ENCODE assay signal across 1 cellular context in genomic region chr19:3185482-3186376, GRCh38.
TF ChIP-seq lines count a peak whose summit lies in the region.

NCLN (plus strand) TSS chr19:3185930; CDS start chr19:3186031, 101 bp downstream.

TF ChIP-seq in HepG2, 621 proteins besides CTCF, POLR2A, EP300 and RAD21 (continued from another document and continues in another):
- TF ChIP-seq ZBTB49 (CRISPR knock-in tag; IDR thresholded peaks at IDR 0.05; ENCODE audit: borderline replicate concordance) (no peak), ZSCAN22 (CRISPR knock-in tag; IDR thresholded peaks at IDR 0.05) (no peak), AKNA (CRISPR knock-in tag; IDR thresholded peaks at IDR 0.05; ENCODE audit: borderline replicate concordance) (no peak), ZBTB20 (CRISPR knock-in tag; IDR thresholded peaks at IDR 0.05; ENCODE audit: borderline replicate concordance, low read depth) (no peak), ZNF382 (CRISPR knock-in tag; IDR thresholded peaks at IDR 0.05; ENCODE audit: borderline replicate concordance) (no peak), ZNF136 (CRISPR knock-in tag; IDR thresholded peaks at IDR 0.05; ENCODE audit: low read depth) (no peak), ZBTB40 (IDR thresholded peaks at IDR 0.05) (peak; percentile 37; the same call in 1 of the 2 replicates), ZBTB40 (CRISPR knock-in tag; IDR thresholded peaks at IDR 0.05) (no peak; the same call in 1 of the 2 replicates), FOXC1 (CRISPR knock-in tag; IDR thresholded peaks at IDR 0.05; ENCODE audit: borderline replicate concordance) (no peak), ZNF318 (CRISPR knock-in tag; IDR thresholded peaks at IDR 0.05) (no peak), JUND (CRISPR knock-in tag; IDR thresholded peaks at IDR 0.05) (no peak), ZNF580 (CRISPR knock-in tag; IDR thresholded peaks at IDR 0.05; ENCODE audit: borderline replicate concordance, low read depth) (no peak; the same call in 1 of the 2 replicates), MEIS2 (CRISPR knock-in tag; IDR thresholded peaks at IDR 0.05) (0 out of 2 replicates have a peak, but pooled peaks have one; percentile 18), ZNF782 (CRISPR knock-in tag; IDR thresholded peaks at IDR 0.05; ENCODE audit: borderline replicate concordance) (0 out of 2 replicates have a peak, but pooled peaks have one; percentile 61), ZBTB25 (CRISPR knock-in tag; IDR thresholded peaks at IDR 0.05) (no peak), GABPB1 (CRISPR knock-in tag; IDR thresholded peaks at IDR 0.05) (peak; percentile 91), ZNF124 (CRISPR knock-in tag; IDR thresholded peaks at IDR 0.05) (no peak; the same call in 1 of the 2 replicates), CREB3 (CRISPR knock-in tag; IDR thresholded peaks at IDR 0.05) (no peak), KAT8 (CRISPR knock-in tag; IDR thresholded peaks at IDR 0.05) (peak; percentile 58; the same call in 1 of the 2 replicates), MLX (CRISPR knock-in tag; IDR thresholded peaks at IDR 0.05) (no peak), ZNF563 (CRISPR knock-in tag; IDR thresholded peaks at IDR 0.05) (no peak)
